Comparison of ENCODE assay signal across 19 cellular contexts in the genomic region with DNA sequence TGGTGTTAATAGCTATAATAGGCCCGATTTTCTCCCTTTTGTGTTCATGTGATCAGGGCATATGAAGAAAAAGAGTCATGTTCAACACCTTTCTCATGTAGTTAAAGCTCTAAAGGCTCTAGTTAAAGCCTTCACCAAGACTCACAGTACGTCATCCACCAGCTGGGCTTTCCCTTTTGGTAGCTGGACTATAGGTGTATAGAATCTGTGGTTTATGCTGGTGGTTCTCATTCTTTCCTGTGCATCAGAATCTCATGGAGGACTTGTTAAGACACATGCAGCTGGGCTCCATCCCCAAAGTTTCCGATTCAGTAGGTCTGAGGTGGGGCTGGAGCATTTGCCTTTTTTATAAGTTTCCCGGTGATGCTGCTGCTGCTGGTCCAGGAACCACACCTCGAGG. TPM values are rescaled to one million over a fixed set of nuclear protein-coding genes. Genes with fewer than 3 reads are reported as not detected.
"Had no signal": no experiment of that assay in that cellular context is flagged by ENCODE, and none has a peak within 500 bp of the region (broad histone marks: within the 10 kb centered on the region; RNA-seq: fewer than 3 reads in every experiment).

No MANE protein-coding gene starts in this region.

- H3K27me3 Mint-ChIP-seq: progenitor cell of endocrine pancreas had no signal

- FAIRE-seq: kidney, pancreas had no signal

- H3K4me1 Mint-ChIP-seq: naive B cell had no signal

- DNase-seq: dermis blood vessel endothelial cell; esophagus squamous epithelium; foreskin fibroblast; head of caudate nucleus; kidney; left cardiac atrium; left ventricle myocardium inferior; mesendoderm; naive B cell; occipital lobe; pancreas; right cardiac atrium; small intestine; stimulated activated CD4-positive, alpha-beta T cell treated with anti-CD3 and anti-CD28 coated beads, Interleukin-12 subunit alpha, Interleukin-12 subunit beta, amount 100 ng/mL, for 4 hours; stimulated activated naive CD4-positive, alpha-beta T cell treated with Interleukin-2 at 50 U/mL for 16 hours; trophoblast cell had no signal

- ATAC-seq: left cardiac atrium, pancreas, right cardiac atrium had no signal

- H3K9me3 Mint-ChIP-seq: nephron had no signal

- H3K4me3 Mint-ChIP-seq: naive B cell, nephron had no signal

- H3K36me3 Mint-ChIP-seq: naive B cell had no signal

- H3K27ac Mint-ChIP-seq: naive B cell, nephron, progenitor cell of endocrine pancreas had no signal

RNA-seq across cellular contexts. Expression of a gene that starts 31.0 kb away (rescaled TPM):
- polyA plus RNA-seq: hepatocyte had no signal

RNA-seq across cellular contexts. Expression of a gene that starts 48.1 kb away (rescaled TPM):
- total RNA-seq: esophagus squamous epithelium, left ventricle myocardium inferior had no signal
